In genomic region chrX:49958727-49959126, GRCh38 we compare ENCODE assay signal across 17 cellular contexts.
"Had no signal": no experiment of that assay in that cellular context is flagged by ENCODE, and none has a peak within 500 bp of the region (broad histone marks: within the 10 kb centered on the region; RNA-seq: fewer than 3 reads in every experiment).

No MANE protein-coding gene starts in this region.

- H3K4me3 Mint-ChIP-seq: activated CD4-positive, alpha-beta T cell treated with anti-CD3 and anti-CD28 coated beads, Interleukin-2, amount 10 ng/mL, durations not matched to agents 7 days and 5 days; activated naive CD4-positive, alpha-beta T cell treated with anti-CD3 and anti-CD28 coated beads, Interleukin-2, amount 50 U/mL, for 24 hours; neural crest cell; stimulated activated naive CD8-positive, alpha-beta T cell treated with anti-CD3 and anti-CD28 coated beads, Interleukin-15, Interleukin-2, amounts not matched to agents 100 ng/mL and 50 ng/mL, for 24 hours had no signal

- H3K9me3 Mint-ChIP-seq: activated CD4-positive, alpha-beta T cell treated with anti-CD3 and anti-CD28 coated beads, Interleukin-2, amount 10 ng/mL, durations not matched to agents 7 days and 5 days; activated naive CD4-positive, alpha-beta T cell treated with anti-CD3 and anti-CD28 coated beads, Interleukin-2, amount 50 U/mL, for 24 hours; stimulated activated naive CD8-positive, alpha-beta T cell treated with anti-CD3 and anti-CD28 coated beads, Interleukin-15, Interleukin-2, amounts not matched to agents 100 ng/mL and 50 ng/mL, for 24 hours had no signal

- H3K36me3 Mint-ChIP-seq: activated naive CD4-positive, alpha-beta T cell treated with anti-CD3 and anti-CD28 coated beads, Interleukin-2, amount 50 U/mL, for 24 hours had no signal

- DNase-seq: activated CD4-positive, alpha-beta T cell treated with anti-CD3 and anti-CD28 coated beads, Interleukin-2, amount 10 ng/mL, durations not matched to agents 7 days and 5 days; activated T-cell treated with anti-CD3 and anti-CD28 coated beads for 4 hours; amniotic stem cell; body of pancreas; central memory CD4-positive, alpha-beta T cell; effector CD8-positive, alpha-beta T cell; heart right ventricle; islet precursor cell; left lung; mesenchymal stem cell; ovary; stimulated activated CD4-positive, alpha-beta T cell treated with anti-CD3 and anti-CD28 coated beads, Interleukin-4, amount 100 ng/mL, for 1 hour; stimulated activated CD8-positive, alpha-beta memory T cell treated with anti-CD3 and anti-CD28 coated beads, Interleukin-4, amount 100 ng/mL, for 48 hours; T1000 had no signal

- H3K27me3 Mint-ChIP-seq: activated CD4-positive, alpha-beta T cell treated with anti-CD3 and anti-CD28 coated beads, Interleukin-2, amount 10 ng/mL, durations not matched to agents 7 days and 5 days; activated naive CD4-positive, alpha-beta T cell treated with anti-CD3 and anti-CD28 coated beads, Interleukin-2, amount 50 U/mL, for 24 hours; stimulated activated naive CD8-positive, alpha-beta T cell treated with anti-CD3 and anti-CD28 coated beads, Interleukin-15, Interleukin-2, amounts not matched to agents 100 ng/mL and 50 ng/mL, for 24 hours had no signal

- H3K27ac Mint-ChIP-seq: activated CD4-positive, alpha-beta T cell treated with anti-CD3 and anti-CD28 coated beads, Interleukin-2, amount 10 ng/mL, durations not matched to agents 7 days and 5 days; activated naive CD4-positive, alpha-beta T cell treated with anti-CD3 and anti-CD28 coated beads, Interleukin-2, amount 50 U/mL, for 24 hours; stimulated activated naive CD8-positive, alpha-beta T cell treated with anti-CD3 and anti-CD28 coated beads, Interleukin-15, Interleukin-2, amounts not matched to agents 100 ng/mL and 50 ng/mL, for 24 hours had no signal

- H3K4me1 Mint-ChIP-seq: activated CD4-positive, alpha-beta T cell treated with anti-CD3 and anti-CD28 coated beads, Interleukin-2, amount 10 ng/mL, durations not matched to agents 7 days and 5 days; activated naive CD4-positive, alpha-beta T cell treated with anti-CD3 and anti-CD28 coated beads, Interleukin-2, amount 50 U/mL, for 24 hours; neural crest cell had no signal

- ATAC-seq: body of pancreas, heart right ventricle, left lung had no signal
